In genomic region chrX:149283853-149284252, GRCh38 we compare ENCODE assay signal across 18 cellular contexts.
"Had no signal": no experiment of that assay in that cellular context is flagged by ENCODE, and none has a peak within 500 bp of the region (broad histone marks: within the 10 kb centered on the region; RNA-seq: fewer than 3 reads in every experiment).

No MANE protein-coding gene starts in this region.

- DNase-seq: activated CD4-positive, alpha-beta T cell treated with anti-CD3 and anti-CD28 coated beads for 4 hours; activated CD8-positive, alpha-beta memory T cell treated with anti-CD3 and anti-CD28 coated beads, Interleukin-2, amount 10 ng/mL, durations not matched to agents 7 days and 5 days; activated naive CD4-positive, alpha-beta T cell treated with anti-CD3 and anti-CD28 coated beads, Interleukin-2, amount 50 U/mL, for 16 hours; adrenal gland; anterior cingulate cortex; Kasumi-1; KBM-7; NCI-H1105 treated with DMSO at 0.1 percent for 48 hours; NCI-H1436 treated with DMSO at 0.1 percent for 48 hours; NCI-H187; NCI-H2081; NCI-H524; Peyer's patch; SHP77 had no signal

- H3K27ac ChIP-seq: adrenal gland, breast epithelium, Peyer's patch, SJSA1 had no signal

- H3K4me3 ChIP-seq: adrenal gland, breast epithelium, Peyer's patch, SJSA1 had no signal

- H3K9me3 Mint-ChIP-seq: T-helper 1 cell treated with Interleukin-12 subunit alpha and Interleukin-12 subunit beta and Interleukin-4 antibody, amounts not matched to agents 30 μg/mL and 1 μg/mL, for 36 hours had no signal

- H3K36me3 Mint-ChIP-seq: activated CD8-positive, alpha-beta memory T cell treated with anti-CD3 and anti-CD28 coated beads, Interleukin-2, amount 10 ng/mL, durations not matched to agents 7 days and 5 days had no signal

- ATAC-seq: activated CD8-positive, alpha-beta memory T cell treated with anti-CD3 and anti-CD28 coated beads, Interleukin-2, amount 10 ng/mL, durations not matched to agents 7 days and 5 days; SK-N-SH treated with all-trans-retinoic acid at 6 μM for 48 hours had no signal

- H3K4me3 Mint-ChIP-seq: activated CD8-positive, alpha-beta memory T cell treated with anti-CD3 and anti-CD28 coated beads, Interleukin-2, amount 10 ng/mL, durations not matched to agents 7 days and 5 days; T-helper 1 cell treated with Interleukin-12 subunit alpha and Interleukin-12 subunit beta and Interleukin-4 antibody, amounts not matched to agents 30 μg/mL and 1 μg/mL, for 36 hours had no signal

- H3K9me3 ChIP-seq: adrenal gland, breast epithelium, Peyer's patch, SJSA1 had no signal

- H3K36me3 ChIP-seq: adrenal gland, breast epithelium, Peyer's patch, SJSA1 had no signal

- H3K27ac Mint-ChIP-seq: activated CD8-positive, alpha-beta memory T cell treated with anti-CD3 and anti-CD28 coated beads, Interleukin-2, amount 10 ng/mL, durations not matched to agents 7 days and 5 days; T-helper 1 cell treated with Interleukin-12 subunit alpha and Interleukin-12 subunit beta and Interleukin-4 antibody, amounts not matched to agents 30 μg/mL and 1 μg/mL, for 36 hours had no signal

- H3K4me1 ChIP-seq: adrenal gland, breast epithelium, Peyer's patch, SJSA1 had no signal
